Comparison of ENCODE assay signal across 18 cellular contexts in the genomic region with DNA sequence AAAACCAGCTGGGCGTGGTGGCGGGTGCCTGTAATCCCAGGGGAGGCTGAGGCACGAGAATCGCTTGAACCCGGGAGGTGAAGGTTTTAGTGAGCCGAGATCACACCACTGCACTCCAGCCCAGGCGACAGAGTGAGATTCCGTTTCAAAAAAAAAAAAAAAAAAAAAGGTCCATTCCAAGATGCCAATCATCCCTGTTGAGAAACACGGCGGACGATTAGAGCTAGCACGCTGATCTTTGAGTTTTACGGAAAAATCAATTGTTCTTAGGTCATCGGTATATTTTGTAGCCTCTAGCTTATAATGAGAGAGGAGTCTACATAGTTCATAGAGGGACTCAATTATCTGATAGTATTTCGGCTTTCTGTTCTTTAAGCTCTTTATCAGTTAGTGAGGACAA.
DNase-seq lines count a peak whose midpoint lies in the region; ATAC-seq and TF ChIP-seq lines count a peak whose summit lies in the region.
"Had no signal": no experiment of that assay in that cellular context is flagged by ENCODE, and none has a peak within 500 bp of the region (broad histone marks: within the 10 kb centered on the region; RNA-seq: fewer than 3 reads in every experiment).

No MANE protein-coding gene starts in this region.

- intact Hi-C loops in activated naive CD4-positive, alpha-beta T cell treated with anti-CD3 and anti-CD28 coated beads for 36 hours (cut with micrococcal nuclease) = loop anchor here (10.0 kb wide), 1 partner anchor 1004 kb away; the partner anchor contains the start of gene SFMBT2
- intact Hi-C loops in transverse colon (cut with DNase I; ENCODE audit: low total_unique reads) = no loop called here

- no peaks in the 10 kb centered on the region for H3K36me3 Mint-ChIP-seq in activated naive CD4-positive, alpha-beta T cell treated with anti-CD3 and anti-CD28 coated beads, Interleukin-2, amount 50 U/mL, for 72 hours
- no peaks in the 10 kb centered on the region for H3K36me3 Mint-ChIP-seq in activated naive CD4-positive, alpha-beta T cell treated with anti-CD3 and anti-CD28 coated beads for 36 hours (ENCODE audit: low read depth)
- H3K36me3 Mint-ChIP-seq in activated T-helper 17 cell treated with anti-CD3 and anti-CD28 coated beads, Interleukin-2, amount 50 U/mL, for 72 hours (ENCODE audit: low read depth) = peaks cover 7% of the 10 kb centered on the region
- no peaks in the 10 kb centered on the region for H3K36me3 Mint-ChIP-seq in naive thymus-derived CD8-positive, alpha-beta T cell

- peaks cover 33% of the 10 kb centered on the region for H3K4me1 Mint-ChIP-seq in activated naive CD4-positive, alpha-beta T cell treated with anti-CD3 and anti-CD28 coated beads for 36 hours (ENCODE audit: low read depth)
- H3K4me1 Mint-ChIP-seq in activated T-helper 17 cell treated with anti-CD3 and anti-CD28 coated beads, Interleukin-2, amount 50 U/mL, for 72 hours = peaks cover 31% of the 10 kb centered on the region
- H3K4me1 Mint-ChIP-seq in naive thymus-derived CD8-positive, alpha-beta T cell = peaks cover 15 to 39% (median 29%) of the 10 kb centered on the region in 4 donors

- peak overlapping the region; percentile 5 to 91 for H3K27ac Mint-ChIP-seq in activated naive CD4-positive, alpha-beta T cell treated with anti-CD3 and anti-CD28 coated beads, Interleukin-2, amount 50 U/mL, for 72 hours
- no peak overlapping the region for H3K27ac Mint-ChIP-seq in activated naive CD4-positive, alpha-beta T cell treated with anti-CD3 and anti-CD28 coated beads for 36 hours
- H3K27ac Mint-ChIP-seq in activated T-helper 17 cell treated with anti-CD3 and anti-CD28 coated beads, Interleukin-2, amount 50 U/mL, for 72 hours = peak overlapping the region; percentile 99
- peak overlapping the region; percentile 84 to 94 (median 91) for H3K27ac Mint-ChIP-seq in naive thymus-derived CD8-positive, alpha-beta T cell
- H3K27ac Mint-ChIP-seq: activated B cell treated with CpG ODN at 0.5 μM for 24 hours had no signal

- 74 to 89% methylated on average over 7 to 15 of the region's 15 CpGs for WGBS in transverse colon (ENCODE audit: low coverage in 1 of 2), 2 donors

- H3K27me3 ChIP-seq in transverse colon (no peaks in the 10 kb centered on the region), WERI-Rb-1 (ENCODE audit: insufficient read depth, low read depth, severe bottlenecking) (no peaks in the 10 kb centered on the region)
- H3K27me3 ChIP-seq: heart left ventricle, ovary, uterus had no signal

- DNase-seq in activated naive CD4-positive, alpha-beta T cell treated with anti-CD3 and anti-CD28 coated beads, Interleukin-2, amount 50 U/mL, for 72 hours (ENCODE audit: low spot score in 2 of 2) = no peak
- no peak for DNase-seq in activated naive CD4-positive, alpha-beta T cell treated with anti-CD3 and anti-CD28 coated beads for 36 hours
- DNase-seq in naive thymus-derived CD8-positive, alpha-beta T cell = no peak
- DNase-seq in transverse colon (no peak), WERI-Rb-1 (no peak), hippocampal formation (lab: John Stamatoyannopoulos, UW) (no peak)
- DNase-seq: activated B cell treated with CpG ODN at 0.5 μM for 24 hours; aorta; effector CD8-positive, alpha-beta T cell; NCI-H1417 treated with DMSO at 0.1 percent for 48 hours; NCI-H2171; SIG-M5; stimulated activated naive CD8-positive, alpha-beta T cell treated with anti-CD3 and anti-CD28 coated beads, Interleukin-15, amount 100 ng/mL, for 72 hours had no signal

- H3K4me3 Mint-ChIP-seq in activated naive CD4-positive, alpha-beta T cell treated with anti-CD3 and anti-CD28 coated beads for 36 hours = no peak overlapping the region
- peak overlapping the region; percentile 90 for H3K4me3 Mint-ChIP-seq in activated T-helper 17 cell treated with anti-CD3 and anti-CD28 coated beads, Interleukin-2, amount 50 U/mL, for 72 hours
- peak overlapping the region in 1 of 10 donors; percentile 54 for H3K4me3 Mint-ChIP-seq in naive thymus-derived CD8-positive, alpha-beta T cell
- H3K4me3 Mint-ChIP-seq: activated B cell treated with CpG ODN at 0.5 μM for 24 hours had no signal

- H3K27ac ChIP-seq in transverse colon = peak overlapping the region; percentile 64 to 70 (median 68)
- H3K27ac ChIP-seq in WERI-Rb-1 = no peak overlapping the region

- H3K9me3 ChIP-seq in transverse colon (no peaks in the 10 kb centered on the region), WERI-Rb-1 (ENCODE audit: severe bottlenecking) (no peaks in the 10 kb centered on the region)
- H3K9me3 ChIP-seq: heart left ventricle, ovary, uterus had no signal

- H3K4me3 ChIP-seq in transverse colon (no peak overlapping the region), WERI-Rb-1 (ENCODE audit: low read depth, low read length) (no peak overlapping the region)
- H3K4me3 ChIP-seq: ovary, uterus had no signal

- CTCF ChIA-PET in activated naive CD4-positive, alpha-beta T cell treated with anti-CD3 and anti-CD28 coated beads for 36 hours (lab: Charles Lee) = interaction anchor here (0.6 to 3.6 kb wide), 11 partner anchors 9 to 269 kb away, joined by 3 to 24 read pairs (median 3); partner anchors contain the start of gene PFKFB3

- no peaks in the 10 kb centered on the region for H3K9me3 Mint-ChIP-seq in activated naive CD4-positive, alpha-beta T cell treated with anti-CD3 and anti-CD28 coated beads, Interleukin-2, amount 50 U/mL, for 72 hours
- no peaks in the 10 kb centered on the region for H3K9me3 Mint-ChIP-seq in activated naive CD4-positive, alpha-beta T cell treated with anti-CD3 and anti-CD28 coated beads for 36 hours
- no peaks in the 10 kb centered on the region for H3K9me3 Mint-ChIP-seq in activated T-helper 17 cell treated with anti-CD3 and anti-CD28 coated beads, Interleukin-2, amount 50 U/mL, for 72 hours
- no peaks in the 10 kb centered on the region for H3K9me3 Mint-ChIP-seq in naive thymus-derived CD8-positive, alpha-beta T cell
- H3K9me3 Mint-ChIP-seq: activated B cell treated with CpG ODN at 0.5 μM for 24 hours; stimulated activated naive CD8-positive, alpha-beta T cell treated with anti-CD3 and anti-CD28 coated beads, Interleukin-15, amount 100 ng/mL, for 72 hours had no signal

- POLR2A ChIA-PET in naive thymus-derived CD8-positive, alpha-beta T cell (lab: Charles Lee) = interaction anchor here (0.6 to 2.8 kb wide), 7 partner anchors 9 to 726 kb away, joined by 3 to 19 read pairs (median 5); partner anchors contain the start of genes PFKFB3 and TASOR2

- no peak for TF ChIP-seq EP300 in transverse colon (IDR thresholded peaks at IDR 0.05; ENCODE audit: low read depth)

- TF ChIP-seq CTCF in transverse colon (IDR thresholded peaks at IDR 0.05) = no peak
- TF ChIP-seq CTCF in WERI-Rb-1 (IDR thresholded peaks at IDR 0.05; ENCODE audit: low read depth, low read length) = no peak

- ATAC-seq in activated naive CD4-positive, alpha-beta T cell treated with anti-CD3 and anti-CD28 coated beads, Interleukin-2, amount 50 U/mL, for 72 hours = no peak
- no peak for ATAC-seq in activated T-helper 17 cell treated with anti-CD3 and anti-CD28 coated beads, Interleukin-2, amount 50 U/mL, for 72 hours (replicated peaks)
- ATAC-seq in naive thymus-derived CD8-positive, alpha-beta T cell = no peak
- ATAC-seq in GM21619 (IDR thresholded peaks at IDR 0.05; ENCODE audit: unreplicated experiment) = no peak

- H3K36me3 ChIP-seq in transverse colon = no peaks in the 10 kb centered on the region
- no peaks in the 10 kb centered on the region for H3K36me3 ChIP-seq in WERI-Rb-1
- H3K36me3 ChIP-seq: heart left ventricle, ovary, uterus had no signal

- in situ Hi-C loops in transverse colon (cut with MboI; ENCODE audit: low pct_ligation_motif_present in 1 of 4, low pct_unique_long_range_greater_than_20kb in 1 of 4, low sequenced_read_pairs in 3 of 4) = loop anchor here in 2 of 4 donors (10.0 to 25.0 kb wide), 2 partner anchors 251 to 264 kb away; no protein-coding TSS in a partner anchor

- TF ChIP-seq POLR2A in transverse colon (IDR thresholded peaks at IDR 0.05) = no peak

- H3K4me1 ChIP-seq in transverse colon = peaks cover 0 to 16% (median 8%) of the 10 kb centered on the region in 4 donors
- H3K4me1 ChIP-seq: uterus had no signal

- no peaks in the 10 kb centered on the region for H3K27me3 Mint-ChIP-seq in activated naive CD4-positive, alpha-beta T cell treated with anti-CD3 and anti-CD28 coated beads for 36 hours (ENCODE audit: low read depth)
- no peaks in the 10 kb centered on the region for H3K27me3 Mint-ChIP-seq in activated T-helper 17 cell treated with anti-CD3 and anti-CD28 coated beads, Interleukin-2, amount 50 U/mL, for 72 hours
- no peaks in the 10 kb centered on the region for H3K27me3 Mint-ChIP-seq in naive thymus-derived CD8-positive, alpha-beta T cell
- H3K27me3 Mint-ChIP-seq: activated B cell treated with CpG ODN at 0.5 μM for 24 hours; stimulated activated naive CD8-positive, alpha-beta T cell treated with anti-CD3 and anti-CD28 coated beads, Interleukin-15, amount 100 ng/mL, for 72 hours had no signal
